Comparison of ENCODE assay signal across 8 cellular contexts in the genomic region with DNA sequence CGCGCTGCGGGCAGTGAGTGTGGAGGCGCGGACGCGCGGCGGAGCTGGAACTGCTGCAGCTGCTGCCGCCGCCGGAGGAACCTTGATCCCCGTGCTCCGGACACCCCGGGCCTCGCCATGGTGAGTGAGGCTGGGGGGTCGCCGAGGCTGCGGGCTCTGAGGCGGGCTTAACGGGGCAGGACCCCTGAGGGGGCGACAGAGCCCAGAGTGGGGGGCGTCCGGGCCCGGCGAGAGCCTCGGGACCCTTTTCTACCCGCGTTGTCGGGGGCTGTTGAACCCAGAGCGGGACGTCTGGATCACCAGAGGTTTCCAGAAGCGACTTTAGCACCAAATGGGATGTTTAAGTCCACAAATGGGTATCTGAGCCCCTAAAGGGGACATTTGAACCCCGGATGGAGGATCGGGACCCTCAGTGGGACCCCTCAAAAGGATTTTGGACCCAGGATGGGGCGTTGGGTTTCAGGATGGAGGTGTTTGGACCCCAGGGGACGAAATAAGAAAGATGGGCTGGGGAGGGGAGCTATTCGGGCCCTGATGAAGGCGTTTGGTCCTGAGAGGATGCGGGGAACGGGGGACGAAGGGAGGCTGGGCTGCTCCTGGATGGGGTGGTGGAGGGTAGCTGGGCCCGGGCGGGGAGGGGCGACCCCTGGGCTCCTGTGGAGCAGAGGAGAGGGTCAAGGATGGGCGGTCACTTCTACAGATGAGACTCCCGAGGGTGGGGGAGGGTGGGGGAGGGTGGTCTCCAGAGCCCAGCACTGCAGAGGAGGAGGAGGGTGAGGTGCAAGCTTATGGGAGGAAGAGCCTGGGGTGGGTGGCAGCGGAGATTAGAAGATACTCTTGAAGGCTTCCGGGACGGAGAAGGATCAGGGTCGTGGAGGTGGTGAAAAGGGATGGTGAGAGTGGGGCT. TPM values are rescaled to one million over a fixed set of nuclear protein-coding genes. Genes with fewer than 3 reads are reported as not detected.
DNase-seq lines count a peak whose midpoint lies in the region; ATAC-seq, FAIRE-seq and TF ChIP-seq lines count a peak whose summit lies in the region.

A gene (plus strand): TSS at position 13 of the 907 bp plus-strand sequence. CDS start 105 bp downstream, at position 118.

- POLR2A ChIA-PET in Caco-2 (lab: Charles Lee) = interaction anchor here (1.3 to 1.5 kb wide), 3 partner anchors 9 to 60 kb away, joined by 4 to 8 read pairs (median 6); a partner anchor contains a TSS

- peak in 1 of 2 experiments; percentile 38 for DNase-seq in Caco-2
- no peak for DNase-seq in astrocyte (ENCODE audit: low read depth)
- DNase-seq in smooth muscle cell (lab: John Stamatoyannopoulos, UW; ENCODE audit: unreplicated experiment) = no peak
- no peak for DNase-seq in stimulated activated naive CD4-positive, alpha-beta T cell treated with Interleukin-2 at 50 U/mL for 16 hours (lab: John Stamatoyannopoulos, UW)
- no peak for DNase-seq in activated CD4-positive, alpha-beta T cell treated with anti-CD3 and anti-CD28 coated beads for 1 hour

- H3K79me2 ChIP-seq in astrocyte (ENCODE audit: insufficient read depth, low read length) (peaks cover 53% of the 10 kb centered on the region), smooth muscle cell (ENCODE audit: low read depth) (peaks cover 51% of the 10 kb centered on the region)

- FAIRE-seq in astrocyte (lab: Jason Lieb, UNC) = no peak

- H3K27me3 Mint-ChIP-seq in Caco-2 (ENCODE audit: insufficient read depth, unreplicated experiment) (no peaks in the 10 kb centered on the region), astrocyte (ENCODE audit: low read depth, unreplicated experiment) (no peaks in the 10 kb centered on the region)

- H3K9me3 Mint-ChIP-seq in Caco-2 (ENCODE audit: unreplicated experiment) (no peaks in the 10 kb centered on the region), astrocyte (ENCODE audit: unreplicated experiment) (no peaks in the 10 kb centered on the region)

- peaks cover 47% of the 10 kb centered on the region for H4K20me1 ChIP-seq in astrocyte (ENCODE audit: insufficient read depth, low read length)
- H4K20me1 ChIP-seq in smooth muscle cell (ENCODE audit: low read depth) = peaks cover 46% of the 10 kb centered on the region

- intact Hi-C loops in Caco-2 (cut with micrococcal nuclease; ENCODE audit: unreplicated experiment) = no loop called here

- H3K4me1 ChIP-seq in Caco-2 (peaks cover 14% of the 10 kb centered on the region), HUES64 (ENCODE audit: insufficient read depth, low read length) (peaks cover 12% of the 10 kb centered on the region; the same call in 1 of the 2 replicates), astrocyte (ENCODE audit: insufficient read depth, low read length) (peaks cover 19% of the 10 kb centered on the region), iPS-20b (ENCODE audit: insufficient read depth, low read length) (peaks cover 12% of the 10 kb centered on the region), smooth muscle cell (ENCODE audit: low read depth) (peaks cover 16% of the 10 kb centered on the region)

- H3F3A ChIP-seq in smooth muscle cell (ENCODE audit: low read depth) = no peaks in the 10 kb centered on the region

- BruUV-seq in Caco-2 (replicated peaks; lab: Mats Ljungman, UMichigan) = TSS peak; percentile 51

- peak within 1 kb of the TSS; percentile 99 for H3K4me2 ChIP-seq in astrocyte (ENCODE audit: low read length)
- H3K4me2 ChIP-seq in smooth muscle cell = peak within 1 kb of the TSS; percentile 99

- H3K27ac Mint-ChIP-seq in Caco-2 (ENCODE audit: unreplicated experiment) = peak within 1 kb of the TSS; percentile 100
- peak within 1 kb of the TSS; percentile 100 for H3K27ac Mint-ChIP-seq in astrocyte (ENCODE audit: unreplicated experiment)

- H3K4me3 ChIP-seq in Caco-2 (ENCODE audit: low read depth, low read length) = peak within 1 kb of the TSS; percentile 98
- H3K4me3 ChIP-seq in HUES64 (ENCODE audit: low read length) = peak within 1 kb of the TSS; percentile 73
- peak within 1 kb of the TSS; percentile 89 for H3K4me3 ChIP-seq in astrocyte (ENCODE audit: insufficient read depth, low read depth, low read length)
- peak within 1 kb of the TSS; percentile 99 for H3K4me3 ChIP-seq in iPS-20b (ENCODE audit: low read length)
- peak within 1 kb of the TSS; percentile 99 for H3K4me3 ChIP-seq in smooth muscle cell

- H3K4me1 Mint-ChIP-seq in Caco-2 (ENCODE audit: low read depth, unreplicated experiment) (no peaks in the 10 kb centered on the region), astrocyte (ENCODE audit: low read depth, unreplicated experiment) (peaks cover 23% of the 10 kb centered on the region)

- CTCF ChIA-PET in Caco-2 (lab: Charles Lee) = interaction anchor here (0.5 to 6.2 kb wide), 8 partner anchors 10 to 832 kb away, joined by 3 to 42 read pairs (median 6); no protein-coding TSS in a partner anchor

- peak within 1 kb of the TSS; percentile 94 for H3K4me3 Mint-ChIP-seq in Caco-2 (ENCODE audit: unreplicated experiment)
- H3K4me3 Mint-ChIP-seq in astrocyte (ENCODE audit: unreplicated experiment) = peak within 1 kb of the TSS; percentile 98

- no peak for ATAC-seq in GM19328 (IDR thresholded peaks at IDR 0.05; ENCODE audit: unreplicated experiment)

- H2AFZ ChIP-seq in astrocyte (ENCODE audit: low read depth, low read length) (peak within 1 kb of the TSS; percentile 100), smooth muscle cell (ENCODE audit: low read depth) (peak within 1 kb of the TSS; percentile 96)

- WGBS in HUES64 = under 1% methylated on average over 51 of the region's 51 CpGs
- WGBS in smooth muscle cell (ENCODE audit: low lambda C conversion rate) = 2% methylated on average over 32 of the region's 51 CpGs

- H3K9me3 ChIP-seq in Caco-2 (no peaks in the 10 kb centered on the region), HUES64 (ENCODE audit: insufficient read depth, low read depth, low read length) (0 out of 2 replicates have a peak, but pooled peaks cover 3% of the 10 kb centered on the region), astrocyte (ENCODE audit: insufficient read depth, low read depth, low read length) (no peaks in the 10 kb centered on the region), iPS-20b (ENCODE audit: insufficient read depth, low read depth, low read length) (no peaks in the 10 kb centered on the region), smooth muscle cell (replicated peaks; ENCODE audit: low read depth) (no peaks in the 10 kb centered on the region)

- peak within 1 kb of the TSS; percentile 99 for H3K9ac ChIP-seq in HUES64 (ENCODE audit: low read depth, low read length)
- peak within 1 kb of the TSS; percentile 100 for H3K9ac ChIP-seq in astrocyte (ENCODE audit: low read length)
- peak within 1 kb of the TSS; percentile 99 for H3K9ac ChIP-seq in iPS-20b (ENCODE audit: low read depth, low read length)
- H3K9ac ChIP-seq in smooth muscle cell (ENCODE audit: low read depth) = peak within 1 kb of the TSS; percentile 100

- H3K36me3 Mint-ChIP-seq in Caco-2 (ENCODE audit: insufficient read depth, unreplicated experiment) (peaks cover 42% of the 10 kb centered on the region), astrocyte (ENCODE audit: low read depth, unreplicated experiment) (peaks cover 12% of the 10 kb centered on the region)

- no peak for TF ChIP-seq CTCF in Caco-2 (IDR thresholded peaks at IDR 0.05; ENCODE audit: insufficient read depth in 1 of 2, low read depth in 1 of 2, low read length in 1 of 2, severe bottlenecking in 1 of 2, unreplicated experiment in 1 of 2)
- no peak for TF ChIP-seq CTCF in astrocyte (IDR thresholded peaks at IDR 0.05; ENCODE audit: insufficient read depth, low read depth, low read length)
- no peak for TF ChIP-seq CTCF in smooth muscle cell (IDR thresholded peaks at IDR 0.05; ENCODE audit: borderline replicate concordance, insufficient read depth, poor library complexity, severe bottlenecking)

- H3K27me3 ChIP-seq in Caco-2 (replicated peaks; ENCODE audit: control insufficient read depth, insufficient read depth, low read length) = no peaks in the 10 kb centered on the region; the same call in 1 of the 2 replicates
- H3K27me3 ChIP-seq in HUES64 (ENCODE audit: insufficient read depth, low read length) = no peaks in the 10 kb centered on the region
- no peaks in the 10 kb centered on the region for H3K27me3 ChIP-seq in astrocyte (ENCODE audit: insufficient read depth, low read length)
- no peaks in the 10 kb centered on the region for H3K27me3 ChIP-seq in iPS-20b (ENCODE audit: insufficient read depth, low read length)
- no peaks in the 10 kb centered on the region for H3K27me3 ChIP-seq in smooth muscle cell (ENCODE audit: low read depth)

- H3K27ac ChIP-seq in HUES64 (ENCODE audit: low read depth, low read length) (peak within 1 kb of the TSS; percentile 98), astrocyte (ENCODE audit: low read depth, low read length) (peak within 1 kb of the TSS; percentile 100), iPS-20b (ENCODE audit: low read length) (peak within 1 kb of the TSS; percentile 96), smooth muscle cell (ENCODE audit: low read depth) (peak within 1 kb of the TSS; percentile 98)

- H3K36me3 ChIP-seq in Caco-2 (ENCODE audit: control insufficient read depth, insufficient read depth, low read length) (peaks cover 7% of the 10 kb centered on the region), HUES64 (ENCODE audit: insufficient read depth, low read length) (peaks cover 12% of the 10 kb centered on the region), astrocyte (ENCODE audit: insufficient read depth, low read length) (peaks cover 10% of the 10 kb centered on the region), iPS-20b (ENCODE audit: insufficient read depth, low read depth, low read length) (peaks cover 22% of the 10 kb centered on the region), smooth muscle cell (ENCODE audit: low read depth) (no peaks in the 10 kb centered on the region)

RNA-seq across cellular contexts. Expression of the gene that starts here (rescaled TPM):
- total RNA-seq in Caco-2 (2022) = 465 and 484 TPM in 2 replicates
- polyA plus RNA-seq in HUES64 (2013, experiment 1 of 2) = 216 TPM
- 254 TPM for polyA plus RNA-seq in HUES64 (2013, experiment 2 of 2)
- 334 and 343 TPM in 2 replicates for total RNA-seq in astrocyte
- 152 and 172 TPM in 2 replicates for total RNA-seq in smooth muscle cell
- polyA plus RNA-seq in smooth muscle cell = 165 and 183 TPM in 2 replicates
